9 cellular contexts compared by ENCODE assay signal in the genomic region with DNA sequence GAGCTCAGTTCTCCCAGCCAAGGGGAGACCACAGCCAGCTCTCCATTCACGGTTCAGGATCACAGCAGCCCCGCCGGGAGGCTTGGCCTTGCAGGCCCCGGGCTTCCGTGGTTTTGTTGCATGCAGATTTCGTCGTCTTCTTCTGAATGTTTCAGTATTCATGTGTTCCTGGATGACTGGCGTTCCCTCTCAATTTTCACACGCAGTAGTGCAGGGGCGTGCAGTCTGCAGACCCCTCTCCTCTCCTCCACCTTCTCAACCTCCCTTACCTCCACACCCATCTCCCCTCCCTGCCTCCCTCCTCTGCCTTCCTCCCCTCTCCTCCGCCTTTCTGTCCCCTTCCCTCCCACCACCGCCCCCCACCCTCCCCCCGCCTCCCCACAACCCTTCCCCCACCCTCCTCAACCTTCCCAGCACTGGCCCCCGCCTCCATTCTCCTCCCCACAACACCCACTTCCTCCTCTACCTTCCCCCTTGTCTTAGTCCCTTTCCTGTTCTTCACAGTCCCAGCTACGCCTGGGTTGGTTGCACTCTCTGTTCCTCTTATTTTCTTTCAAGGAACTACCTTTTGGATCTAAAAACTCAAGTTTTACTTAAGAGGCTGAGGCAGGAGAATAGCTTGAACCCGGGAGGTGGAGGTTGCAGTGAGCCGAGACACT. TPM values are rescaled to one million over a fixed set of nuclear protein-coding genes. Genes with fewer than 3 reads are reported as not detected.
A peak's percentile ranks its signal among the peaks of the same experiment; 100 is the strongest.
DNase-seq lines count a peak whose midpoint lies in the region; ATAC-seq and TF ChIP-seq lines count a peak whose summit lies in the region.
"Had no signal": no experiment of that assay in that cellular context is flagged by ENCODE, and none has a peak within 500 bp of the region (broad histone marks: within the 10 kb centered on the region; RNA-seq: fewer than 3 reads in every experiment).

No MANE protein-coding gene starts in this region.

- no peak for TF ChIP-seq EP300 in gastroesophageal sphincter (IDR thresholded peaks at IDR 0.05)

- no peak for TF ChIP-seq CTCF in left ventricle myocardium inferior (IDR thresholded peaks at IDR 0.05; ENCODE audit: borderline replicate concordance)
- no peak for TF ChIP-seq CTCF in gastroesophageal sphincter (IDR thresholded peaks at IDR 0.05)

- H3K9me3 ChIP-seq in left ventricle myocardium inferior (replicated peaks) (no peaks in the 10 kb centered on the region), subcutaneous abdominal adipose tissue (ENCODE audit: control insufficient read depth in 5 of 5, low read length in 5 of 5) (no peaks in the 10 kb centered on the region), gastroesophageal sphincter (no peaks in the 10 kb centered on the region)

- peak overlapping the region in 3 of 5 donors; percentile 4 to 47 (median 8) for H3K9ac ChIP-seq in subcutaneous abdominal adipose tissue (ENCODE audit: low read length in 5 of 5)

- peaks cover 9% of the 10 kb centered on the region for H3K4me1 ChIP-seq in left ventricle myocardium inferior
- H3K4me1 ChIP-seq in subcutaneous abdominal adipose tissue (ENCODE audit: control insufficient read depth in 5 of 5, insufficient read depth in 5 of 5, low read length in 5 of 5): peaks cover 3 to 37% (median 28%) of the 10 kb centered on the region in 5 donors
- H3K4me1 ChIP-seq in gastroesophageal sphincter: peaks cover 0 to 5% (median 0%) of the 10 kb centered on the region in 3 donors

- DNase-seq in AML-193 (lab: John Stamatoyannopoulos, UW) (peak; percentile 82 to 85), left ventricle myocardium inferior (peak; percentile 32), NCI-H1436 treated with DMSO at 0.1 percent for 48 hours (lab: John Stamatoyannopoulos, UW) (no peak), OCI-M2 (lab: John Stamatoyannopoulos, UW; ENCODE audit: unreplicated experiment) (no peak)
- DNase-seq in T-helper 2 cell treated with Interferon-gamma antibody and Interleukin-4, amounts not matched to agents 5 μg/mL and 100 μg/mL, for 36 hours (ENCODE audit: low spot score): peak; percentile 64
- DNase-seq: left cardiac atrium had no signal

- H3K36me3 Mint-ChIP-seq in T-helper 2 cell treated with Interferon-gamma antibody and Interleukin-4, amounts not matched to agents 5 μg/mL and 100 μg/mL, for 36 hours (ENCODE audit: low read depth): no peaks in the 10 kb centered on the region

- intact Hi-C loops in left ventricle myocardium inferior (cut with micrococcal nuclease): no loop called here

- no peaks in the 10 kb centered on the region for H3K9me3 Mint-ChIP-seq in T-helper 2 cell treated with Interferon-gamma antibody and Interleukin-4, amounts not matched to agents 5 μg/mL and 100 μg/mL, for 36 hours

- ATAC-seq in GM21737 (IDR thresholded peaks at IDR 0.05; ENCODE audit: unreplicated experiment) (peak; percentile 38), gastroesophageal sphincter (no peak)

- peak overlapping the region; percentile 98 for H3K27ac Mint-ChIP-seq in T-helper 2 cell treated with Interferon-gamma antibody and Interleukin-4, amounts not matched to agents 5 μg/mL and 100 μg/mL, for 36 hours

- no peak for TF ChIP-seq POLR2A in gastroesophageal sphincter (IDR thresholded peaks at IDR 0.05)

- 33 to 61% methylated on average over 8 to 14 of the region's 17 CpGs for WGBS in gastroesophageal sphincter (ENCODE audit: low coverage in 1 of 2), 2 donors

- H3K27ac ChIP-seq in left ventricle myocardium inferior (replicated peaks): no peak overlapping the region
- peak overlapping the region; percentile 65 for H3K27ac ChIP-seq in subcutaneous abdominal adipose tissue (ENCODE audit: low read depth, low read length)
- peak overlapping the region in 1 of 4 donors; percentile 7 for H3K27ac ChIP-seq in gastroesophageal sphincter

- no peak overlapping the region for H3K4me3 ChIP-seq in left ventricle myocardium inferior
- peak overlapping the region in 1 of 5 donors; percentile 22 for H3K4me3 ChIP-seq in subcutaneous abdominal adipose tissue (ENCODE audit: low read depth in 1 of 5, low read length in 5 of 5)
- H3K4me3 ChIP-seq in gastroesophageal sphincter: no peak overlapping the region

- H3K4me1 Mint-ChIP-seq in T-helper 2 cell treated with Interferon-gamma antibody and Interleukin-4, amounts not matched to agents 5 μg/mL and 100 μg/mL, for 36 hours (ENCODE audit: low read depth): peaks cover 24% of the 10 kb centered on the region

- H3K36me3 ChIP-seq in left ventricle myocardium inferior (no peaks in the 10 kb centered on the region), subcutaneous abdominal adipose tissue (ENCODE audit: control insufficient read depth in 5 of 5, insufficient read depth in 5 of 5, low read length in 5 of 5) (no peaks in the 10 kb centered on the region), gastroesophageal sphincter (no peaks in the 10 kb centered on the region)

- H3K27me3 ChIP-seq in left ventricle myocardium inferior (ENCODE audit: low read depth) (peaks cover 23% of the 10 kb centered on the region), subcutaneous abdominal adipose tissue (ENCODE audit: control insufficient read depth in 5 of 5, insufficient read depth in 4 of 5, low read length in 5 of 5) (no peaks in the 10 kb centered on the region), gastroesophageal sphincter (peaks cover 14% of the 10 kb centered on the region)

- peak overlapping the region; percentile 83 for H3K4me3 Mint-ChIP-seq in T-helper 2 cell treated with Interferon-gamma antibody and Interleukin-4, amounts not matched to agents 5 μg/mL and 100 μg/mL, for 36 hours

- H3K27me3 Mint-ChIP-seq in T-helper 2 cell treated with Interferon-gamma antibody and Interleukin-4, amounts not matched to agents 5 μg/mL and 100 μg/mL, for 36 hours (ENCODE audit: low read depth): no peaks in the 10 kb centered on the region

RNA-seq across cellular contexts. Expression of a gene that starts 8.4 kb away (rescaled TPM):
- total RNA-seq in left ventricle myocardium inferior (4.9 TPM), gastroesophageal sphincter (1 to 10 TPM; 1.5 to 8.6 (median 5.3) TPM)

Comparison
In these comparisons a context has a peak if more than half of its experiments do, and no peak if none do; other contexts are left out.
1. DNase-seq: peak in AML-193 (2 of 2), T-helper 2 cell treated with Interferon-gamma antibody and Interleukin-4, amounts not matched to agents 5 μg/mL and 100 μg/mL, for 36 hours (single experiment) and left ventricle myocardium inferior (single experiment); none in NCI-H1436 treated with DMSO at 0.1 percent for 48 hours (single experiment) and OCI-M2 (single experiment).